In genomic region chr15:55742498-55742926, GRCh38 we compare ENCODE assay signal across 8 cellular contexts. TPM values are rescaled to one million over a fixed set of nuclear protein-coding genes. Genes with fewer than 3 reads are reported as not detected.
DNase-seq lines count a peak whose midpoint lies in the region; ATAC-seq, FAIRE-seq and TF ChIP-seq lines count a peak whose summit lies in the region.

No MANE protein-coding gene starts in this region.

- ATAC-seq in DND-41 (ENCODE audit: insufficient read depth, low read depth), result no peak
- peak; percentile 59 for ATAC-seq in activated CD8-positive, alpha-beta T cell treated with anti-CD3 and anti-CD28 coated beads, Interleukin-2, amount 10 ng/mL, durations not matched to agents 7 days and 5 days
- ATAC-seq in GM18867 (IDR thresholded peaks at IDR 0.05; ENCODE audit: unreplicated experiment), result no peak
- ATAC-seq in HG03097 (IDR thresholded peaks at IDR 0.05; ENCODE audit: low FRiP score, unreplicated experiment), result no peak
- no peak for ATAC-seq in HG02840 (IDR thresholded peaks at IDR 0.05; ENCODE audit: low FRiP score, unreplicated experiment)

- H4K20me1 ChIP-seq in DND-41 (ENCODE audit: insufficient read depth, low read length), result no peaks in the 10 kb centered on the region

- DNase-seq in DND-41 (no peak), HTR-8/SVneo (ENCODE audit: insufficient read length, low spot score) (no peak), glutamatergic neuron (no peak), posterior vena cava (ENCODE audit: low spot score) (peak; percentile 83)
- DNase-seq in activated CD8-positive, alpha-beta T cell treated with anti-CD3 and anti-CD28 coated beads, Interleukin-2, amount 10 ng/mL, durations not matched to agents 7 days and 5 days, result peak; percentile 25

- H3K27ac ChIP-seq in DND-41 (ENCODE audit: low read length), result no peak overlapping the region

- TF ChIP-seq CTCF in DND-41 (IDR thresholded peaks at IDR 0.05; ENCODE audit: borderline replicate concordance, extremely low read depth, low read length, poor library complexity, severe bottlenecking) (no peak), glutamatergic neuron (IDR thresholded peaks at IDR 0.05; ENCODE audit: partially characterized antibody, unreplicated experiment) (no peak)

- H3K4me3 Mint-ChIP-seq in activated CD8-positive, alpha-beta T cell treated with anti-CD3 and anti-CD28 coated beads, Interleukin-2, amount 10 ng/mL, durations not matched to agents 7 days and 5 days, result peak overlapping the region; percentile 54
- peak overlapping the region; percentile 83 for H3K4me3 Mint-ChIP-seq in glutamatergic neuron (ENCODE audit: unreplicated experiment)

- H3K27me3 ChIP-seq in DND-41 (ENCODE audit: insufficient read depth, low read length, poor library complexity), result peaks cover 59% of the 10 kb centered on the region

- no peak overlapping the region for H2AFZ ChIP-seq in DND-41 (ENCODE audit: low read depth, low read length)

- H3K4me1 Mint-ChIP-seq in activated CD8-positive, alpha-beta T cell treated with anti-CD3 and anti-CD28 coated beads, Interleukin-2, amount 10 ng/mL, durations not matched to agents 7 days and 5 days (ENCODE audit: low read depth), result peaks cover 3% of the 10 kb centered on the region
- H3K4me1 Mint-ChIP-seq in glutamatergic neuron (ENCODE audit: low read depth, unreplicated experiment), result peaks cover 3% of the 10 kb centered on the region

- no peaks in the 10 kb centered on the region for H3K79me2 ChIP-seq in DND-41 (ENCODE audit: insufficient read depth, low read length)

- no peaks in the 10 kb centered on the region for H3K9me3 Mint-ChIP-seq in activated CD8-positive, alpha-beta T cell treated with anti-CD3 and anti-CD28 coated beads, Interleukin-2, amount 10 ng/mL, durations not matched to agents 7 days and 5 days (ENCODE audit: insufficient read depth)
- H3K9me3 Mint-ChIP-seq in glutamatergic neuron (ENCODE audit: unreplicated experiment), result peaks cover 5% of the 10 kb centered on the region

- H3K27ac Mint-ChIP-seq in activated CD8-positive, alpha-beta T cell treated with anti-CD3 and anti-CD28 coated beads, Interleukin-2, amount 10 ng/mL, durations not matched to agents 7 days and 5 days, result no peak overlapping the region
- H3K27ac Mint-ChIP-seq in glutamatergic neuron (ENCODE audit: unreplicated experiment), result no peak overlapping the region

- H3K36me3 ChIP-seq in DND-41 (ENCODE audit: insufficient read depth, low read length), result no peaks in the 10 kb centered on the region

- CTCF ChIA-PET in activated CD8-positive, alpha-beta T cell treated with anti-CD3 and anti-CD28 coated beads, Interleukin-2, amount 10 ng/mL, durations not matched to agents 7 days and 5 days (lab: Charles Lee), result no interaction called here

- H3K9me3 ChIP-seq in DND-41 (ENCODE audit: insufficient read depth, low read length, severe bottlenecking), result no peaks in the 10 kb centered on the region

- no peaks in the 10 kb centered on the region for H3K36me3 Mint-ChIP-seq in activated CD8-positive, alpha-beta T cell treated with anti-CD3 and anti-CD28 coated beads, Interleukin-2, amount 10 ng/mL, durations not matched to agents 7 days and 5 days (ENCODE audit: low read depth)
- H3K36me3 Mint-ChIP-seq in glutamatergic neuron (ENCODE audit: unreplicated experiment), result no peaks in the 10 kb centered on the region

- H3K4me3 ChIP-seq in DND-41 (ENCODE audit: low read depth in 1 of 2, low read length in 2 of 2), result no peak overlapping the region

- H3K4me1 ChIP-seq in DND-41 (ENCODE audit: insufficient read depth, low read length), result 0 out of 2 replicates have a peak, but pooled peaks cover 8% of the 10 kb centered on the region

- no peak overlapping the region for H3K9ac ChIP-seq in DND-41 (ENCODE audit: low read depth, low read length)

- FAIRE-seq in HTR-8/SVneo (lab: Jason Lieb, UNC), result peak; percentile 20

- intact Hi-C loops in posterior vena cava (cut with DNase I), result no loop called here

- H3K27me3 Mint-ChIP-seq in activated CD8-positive, alpha-beta T cell treated with anti-CD3 and anti-CD28 coated beads, Interleukin-2, amount 10 ng/mL, durations not matched to agents 7 days and 5 days (ENCODE audit: low read depth), result peaks cover 34% of the 10 kb centered on the region
- H3K27me3 Mint-ChIP-seq in glutamatergic neuron (ENCODE audit: unreplicated experiment), result no peaks in the 10 kb centered on the region

- POLR2A ChIA-PET in activated CD8-positive, alpha-beta T cell treated with anti-CD3 and anti-CD28 coated beads, Interleukin-2, amount 10 ng/mL, durations not matched to agents 7 days and 5 days (lab: Charles Lee), result no interaction called here

- H3K4me2 ChIP-seq in DND-41 (ENCODE audit: insufficient read depth, low read length), result peak overlapping the region; percentile 42; the same call in 1 of the 2 replicates

RNA-seq across cellular contexts. Expression of gene PRTG, which starts 0.4 kb away (rescaled TPM):
- not detected for total RNA-seq in activated CD8-positive, alpha-beta T cell treated with anti-CD3 and anti-CD28 coated beads, Interleukin-2, amount 10 ng/mL, durations not matched to agents 7 days and 5 days
- total RNA-seq in glutamatergic neuron (ENCODE audit: unreplicated experiment), result 19.4 TPM
- 1 to 10 TPM; 1.0 to 1.3 TPM for total RNA-seq in posterior vena cava

Comparison
In these comparisons a context has a peak if more than half of its experiments do, and no peak if none do; other contexts are left out.
1. DNase-seq: peak in activated CD8-positive, alpha-beta T cell treated with anti-CD3 and anti-CD28 coated beads, Interleukin-2, amount 10 ng/mL, durations not matched to agents 7 days and 5 days (single experiment) and posterior vena cava (single experiment); none in DND-41 (single experiment), HTR-8/SVneo (single experiment) and glutamatergic neuron (single experiment).